Comparison of ENCODE assay signal across 25 cellular contexts in the genomic region with DNA sequence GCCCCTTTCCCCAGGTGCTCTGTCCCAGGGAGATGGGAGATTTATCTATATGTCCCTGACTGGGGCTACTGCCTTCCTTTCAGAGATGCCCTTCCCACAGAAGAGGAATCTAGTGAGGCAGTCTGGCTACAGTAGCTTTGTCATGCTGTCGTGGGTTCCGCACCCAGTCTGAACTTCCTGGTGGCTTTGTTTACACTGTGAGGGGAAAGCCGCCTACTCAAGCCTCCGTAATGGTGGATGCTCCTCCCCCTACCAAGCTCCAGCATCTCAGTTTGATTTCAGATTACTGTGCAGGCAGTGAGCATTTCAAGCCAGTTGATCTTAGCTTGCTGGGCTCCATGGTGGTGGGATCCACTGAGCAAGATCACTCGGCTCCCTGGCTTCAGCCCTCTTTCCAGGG. TPM values are rescaled to one million over a fixed set of nuclear protein-coding genes. Genes with fewer than 3 reads are reported as not detected.
"Had no signal": no experiment of that assay in that cellular context is flagged by ENCODE, and none has a peak within 500 bp of the region (broad histone marks: within the 10 kb centered on the region; RNA-seq: fewer than 3 reads in every experiment).

No MANE protein-coding gene starts in this region.

- H3K9me3 ChIP-seq: SJCRH30, SK-N-SH had no signal

- H3K9ac ChIP-seq: KMS-11, SK-N-SH had no signal

- H3K27me3 ChIP-seq: Peyer's patch, SJCRH30 had no signal

- H3K4me1 ChIP-seq: Peyer's patch, SJCRH30 had no signal

- DNase-seq: activated CD4-positive, alpha-beta memory T cell treated with anti-CD3 and anti-CD28 coated beads, Interleukin-2, amount 10 ng/mL, durations not matched to agents 7 days and 5 days; activated CD4-positive, alpha-beta T cell treated with anti-CD3 and anti-CD28 coated beads for 36 hours; activated CD4-positive, alpha-beta T cell treated with anti-CD3 and anti-CD28 coated beads, Interleukin-2, amount 50 U/mL, for 1 hour; activated CD8-positive, alpha-beta memory T cell treated with anti-CD3 and anti-CD28 coated beads, Interleukin-2, amount 50 U/mL, for 4 hours; activated gamma-delta T cell treated with Interleukin-2 at 50 U/mL for 16 hours; activated naive CD4-positive, alpha-beta T cell treated with anti-CD3 and anti-CD28 coated beads, Interleukin-2, amount 10 ng/mL, durations not matched to agents 7 days and 5 days; activated naive CD8-positive, alpha-beta T cell treated with anti-CD3 and anti-CD28 coated beads for 36 hours; activated T-cell treated with anti-CD3 and anti-CD28 coated beads, Interleukin-2, amount 50 U/mL, for 72 hours; caudate nucleus; NCI-H1092; NCI-H1417; NCI-H1930; NCI-H2107; NCI-H510A treated with DMSO at 0.1 percent for 48 hours; Peyer's patch; Right ventricle myocardium superior; SJCRH30; SK-N-SH; T-helper 1 cell; WERI-Rb-1 had no signal

- H3K36me3 ChIP-seq: Peyer's patch, SJCRH30, WERI-Rb-1 had no signal

- H3K27ac ChIP-seq: KMS-11, Peyer's patch, RWPE1, SJCRH30, WERI-Rb-1 had no signal

- ATAC-seq: activated CD4-positive, alpha-beta T cell treated with anti-CD3 and anti-CD28 coated beads for 36 hours; activated T-cell treated with anti-CD3 and anti-CD28 coated beads, Interleukin-2, amount 50 U/mL, for 72 hours had no signal

- H3K4me2 ChIP-seq: KMS-11, SK-N-SH had no signal

- H3K4me3 ChIP-seq: Peyer's patch, SJCRH30 had no signal

RNA-seq across cellular contexts. Expression of a gene that starts 35.4 kb away (rescaled TPM):
- total RNA-seq: activated CD4-positive, alpha-beta memory T cell treated with anti-CD3 and anti-CD28 coated beads, Interleukin-2, amount 10 ng/mL, durations not matched to agents 7 days and 5 days; activated CD4-positive, alpha-beta T cell treated with anti-CD3 and anti-CD28 coated beads for 36 hours; activated naive CD8-positive, alpha-beta T cell treated with anti-CD3 and anti-CD28 coated beads for 36 hours; activated T-cell treated with anti-CD3 and anti-CD28 coated beads, Interleukin-2, amount 50 U/mL, for 72 hours; activated T-helper 2 cell treated with anti-CD3 and anti-CD28 coated beads, Interferon-gamma antibody, Interleukin-2, Interleukin-4, amounts not matched to agents 10 μg/mL and 5 μg/mL and 100 μg/mL, durations not matched to agents 14 hours and 24 hours and 36 hours; MCF 10A; Right ventricle myocardium superior; SJCRH30; T-helper 2 cell treated with Interferon-gamma antibody and Interleukin-4, amounts not matched to agents 100 ng/mL and 5 ng/mL, for 36 hours had no signal
